Comparison of ENCODE assay signal across 27 cellular contexts in genomic region chr12:106739318-106739717, GRCh38. TPM values are rescaled to one million over a fixed set of nuclear protein-coding genes. Genes with fewer than 3 reads are reported as not detected.
DNase-seq lines count a peak whose midpoint lies in the region; ATAC-seq, FAIRE-seq and TF ChIP-seq lines count a peak whose summit lies in the region.
"Had no signal": no experiment of that assay in that cellular context is flagged by ENCODE, and none has a peak within 500 bp of the region (broad histone marks: within the 10 kb centered on the region; RNA-seq: fewer than 3 reads in every experiment).

No MANE protein-coding gene starts in this region.

- H3K4me2 ChIP-seq in astrocyte (ENCODE audit: low read length), result no peak overlapping the region
- H3K4me2 ChIP-seq: PC-9 had no signal

- no peak overlapping the region for H3K4me3 ChIP-seq in right atrium auricular region
- no peak overlapping the region for H3K4me3 ChIP-seq in astrocyte (ENCODE audit: insufficient read depth, low read depth, low read length)
- H3K4me3 ChIP-seq in heart right ventricle, result no peak overlapping the region
- H3K4me3 ChIP-seq in small intestine (ENCODE audit: low read depth in 1 of 2, low read length in 2 of 2), result no peak overlapping the region
- H3K4me3 ChIP-seq in lower leg skin (ENCODE audit: low read depth, poor library complexity, severe bottlenecking), result no peak overlapping the region
- H3K4me3 ChIP-seq: dorsolateral prefrontal cortex, PC-9, smooth muscle cell had no signal

- no peak overlapping the region for H2AFZ ChIP-seq in astrocyte (ENCODE audit: low read depth, low read length)
- H2AFZ ChIP-seq: PC-9 had no signal

- no peak for DNase-seq in Right ventricle myocardium inferior (ENCODE audit: missing footprints)
- DNase-seq in right atrium auricular region (ENCODE audit: low spot score), result no peak
- DNase-seq in astrocyte (ENCODE audit: low read depth), result peak; percentile 58
- no peak for DNase-seq in heart right ventricle
- DNase-seq in small intestine, result peak; percentile 76
- DNase-seq in lower leg skin (ENCODE audit: low spot score in 2 of 2), result no peak
- DNase-seq in CD14-positive monocyte (ENCODE audit: low spot score), result no peak
- DNase-seq in activated naive CD4-positive, alpha-beta T cell treated with anti-CD3 and anti-CD28 coated beads, Interleukin-2, amount 50 U/mL, for 16 hours, result no peak
- DNase-seq: activated CD4-positive, alpha-beta T cell treated with anti-CD3 and anti-CD28 coated beads for 36 hours; activated CD8-positive, alpha-beta memory T cell treated with anti-CD3 and anti-CD28 coated beads, Interleukin-2, amount 10 ng/mL, durations not matched to agents 7 days and 5 days; activated naive CD4-positive, alpha-beta T cell treated with anti-CD3 and anti-CD28 coated beads for 36 hours; activated T-cell treated with anti-CD3 and anti-CD28 coated beads, Interleukin-2, amount 50 U/mL, for 72 hours; amygdala; central memory CD4-positive, alpha-beta T cell; DMS79 treated with DMSO at 0.1 percent for 48 hours; dorsolateral prefrontal cortex; GOT3; left cardiac atrium; naive thymus-derived CD4-positive, alpha-beta T cell; NCI-H1105; NCI-H2081; NCI-H446 treated with DMSO at 0.1 percent for 48 hours; nucleus accumbens; PC-9 had no signal

- TF ChIP-seq POLR2A in lower leg skin (IDR thresholded peaks at IDR 0.05), result no peak

- H3K27me3 ChIP-seq in right atrium auricular region, result no peaks in the 10 kb centered on the region
- peaks cover 12% of the 10 kb centered on the region for H3K27me3 ChIP-seq in astrocyte (ENCODE audit: insufficient read depth, low read length)
- peaks cover 0 to 11% (median 0%) of the 10 kb centered on the region in 7 donors for H3K27me3 ChIP-seq in heart right ventricle
- no peaks in the 10 kb centered on the region for H3K27me3 ChIP-seq in small intestine (ENCODE audit: control insufficient read depth in 2 of 2, insufficient read depth in 2 of 2, low read length in 2 of 2)

- H3K4me1 ChIP-seq in right atrium auricular region (peaks cover 0 to 12% of the 10 kb centered on the region in 2 donors), astrocyte (ENCODE audit: insufficient read depth, low read length) (peaks cover 5% of the 10 kb centered on the region), heart right ventricle (peaks cover 0 to 17% (median 8%) of the 10 kb centered on the region in 9 donors), small intestine (ENCODE audit: control insufficient read depth in 2 of 2, insufficient read depth in 1 of 2, low read depth in 1 of 2, low read length in 1 of 2) (no peaks in the 10 kb centered on the region)

- no peaks in the 10 kb centered on the region for H3K36me3 ChIP-seq in right atrium auricular region
- no peaks in the 10 kb centered on the region for H3K36me3 ChIP-seq in astrocyte (ENCODE audit: insufficient read depth, low read length)
- no peaks in the 10 kb centered on the region for H3K36me3 ChIP-seq in heart right ventricle
- H3K36me3 ChIP-seq in small intestine (ENCODE audit: control insufficient read depth in 2 of 2, insufficient read depth in 2 of 2, low read length in 2 of 2), result no peaks in the 10 kb centered on the region

- ATAC-seq in Right ventricle myocardium inferior (peak; percentile 63), heart right ventricle (peak; percentile 34 to 95 (median 86))
- ATAC-seq: activated CD4-positive, alpha-beta T cell treated with anti-CD3 and anti-CD28 coated beads for 36 hours; activated CD8-positive, alpha-beta memory T cell treated with anti-CD3 and anti-CD28 coated beads, Interleukin-2, amount 10 ng/mL, durations not matched to agents 7 days and 5 days; activated T-cell treated with anti-CD3 and anti-CD28 coated beads, Interleukin-2, amount 50 U/mL, for 72 hours; naive thymus-derived CD4-positive, alpha-beta T cell; stimulated activated effector memory CD8-positive, alpha-beta T cell treated with anti-CD3 and anti-CD28 coated beads, Interleukin-12 subunit alpha, Interleukin-12 subunit beta, amount 100 ng/mL, for 72 hours had no signal

- peaks cover 15% of the 10 kb centered on the region for H3K4me1 Mint-ChIP-seq in astrocyte (ENCODE audit: low read depth, unreplicated experiment)
- H3K4me1 Mint-ChIP-seq in CD14-positive monocyte, result peaks cover 8% of the 10 kb centered on the region
- H3K4me1 Mint-ChIP-seq: activated CD4-positive, alpha-beta T cell treated with anti-CD3 and anti-CD28 coated beads for 36 hours; activated CD8-positive, alpha-beta memory T cell treated with anti-CD3 and anti-CD28 coated beads, Interleukin-2, amount 10 ng/mL, durations not matched to agents 7 days and 5 days; stimulated activated effector memory CD8-positive, alpha-beta T cell treated with anti-CD3 and anti-CD28 coated beads, Interleukin-12 subunit alpha, Interleukin-12 subunit beta, amount 100 ng/mL, for 72 hours had no signal

- H3K27ac ChIP-seq in right atrium auricular region (peak overlapping the region in 1 of 2 donors; percentile 37), astrocyte (ENCODE audit: low read depth, low read length) (no peak overlapping the region), heart right ventricle (peak overlapping the region in 5 of 10 donors; percentile 48 to 72 (median 52)), small intestine (ENCODE audit: low read depth in 1 of 2, low read length in 1 of 2) (no peak overlapping the region)
- H3K27ac ChIP-seq: dorsolateral prefrontal cortex, PC-9 had no signal

- no peak for FAIRE-seq in astrocyte (lab: Jason Lieb, UNC)
- FAIRE-seq in small intestine (lab: Jason Lieb, UNC), result no peak
- FAIRE-seq: urothelium cell line had no signal

- H3K27me3 Mint-ChIP-seq in astrocyte (ENCODE audit: low read depth, unreplicated experiment) (no peaks in the 10 kb centered on the region), CD14-positive monocyte (ENCODE audit: low read depth in 3 of 3) (peaks cover 25 to 58% (median 34%) of the 10 kb centered on the region in 3 donors)
- H3K27me3 Mint-ChIP-seq: activated CD4-positive, alpha-beta T cell treated with anti-CD3 and anti-CD28 coated beads for 36 hours had no signal

- no peaks in the 10 kb centered on the region for H4K20me1 ChIP-seq in astrocyte (ENCODE audit: insufficient read depth, low read length)

- H3K4me3 Mint-ChIP-seq in astrocyte (ENCODE audit: unreplicated experiment), result no peak overlapping the region
- H3K4me3 Mint-ChIP-seq in CD14-positive monocyte, result no peak overlapping the region
- H3K4me3 Mint-ChIP-seq: activated CD4-positive, alpha-beta T cell treated with anti-CD3 and anti-CD28 coated beads for 36 hours; activated CD8-positive, alpha-beta memory T cell treated with anti-CD3 and anti-CD28 coated beads, Interleukin-2, amount 10 ng/mL, durations not matched to agents 7 days and 5 days; activated naive CD4-positive, alpha-beta T cell treated with anti-CD3 and anti-CD28 coated beads for 36 hours; activated T-cell treated with anti-CD3 and anti-CD28 coated beads, Interleukin-2, amount 50 U/mL, for 72 hours; naive thymus-derived CD4-positive, alpha-beta T cell; stimulated activated effector memory CD8-positive, alpha-beta T cell treated with anti-CD3 and anti-CD28 coated beads, Interleukin-12 subunit alpha, Interleukin-12 subunit beta, amount 100 ng/mL, for 72 hours had no signal

- H3K9me3 ChIP-seq in right atrium auricular region, result no peaks in the 10 kb centered on the region
- no peaks in the 10 kb centered on the region for H3K9me3 ChIP-seq in astrocyte (ENCODE audit: insufficient read depth, low read depth, low read length)
- H3K9me3 ChIP-seq in heart right ventricle, result no peaks in the 10 kb centered on the region
- no peaks in the 10 kb centered on the region for H3K9me3 ChIP-seq in small intestine (ENCODE audit: control insufficient read depth, low read depth)

- H3K27ac Mint-ChIP-seq in astrocyte (ENCODE audit: unreplicated experiment), result no peak overlapping the region
- H3K27ac Mint-ChIP-seq in CD14-positive monocyte, result peak overlapping the region in 1 of 7 donors; percentile 50
- H3K27ac Mint-ChIP-seq: activated CD4-positive, alpha-beta T cell treated with anti-CD3 and anti-CD28 coated beads for 36 hours; activated CD8-positive, alpha-beta memory T cell treated with anti-CD3 and anti-CD28 coated beads, Interleukin-2, amount 10 ng/mL, durations not matched to agents 7 days and 5 days; activated naive CD4-positive, alpha-beta T cell treated with anti-CD3 and anti-CD28 coated beads for 36 hours; activated T-cell treated with anti-CD3 and anti-CD28 coated beads, Interleukin-2, amount 50 U/mL, for 72 hours; stimulated activated effector memory CD8-positive, alpha-beta T cell treated with anti-CD3 and anti-CD28 coated beads, Interleukin-12 subunit alpha, Interleukin-12 subunit beta, amount 100 ng/mL, for 72 hours had no signal

- H3K36me3 Mint-ChIP-seq in astrocyte (ENCODE audit: low read depth, unreplicated experiment) (no peaks in the 10 kb centered on the region), CD14-positive monocyte (no peaks in the 10 kb centered on the region)
- H3K36me3 Mint-ChIP-seq: activated CD8-positive, alpha-beta memory T cell treated with anti-CD3 and anti-CD28 coated beads, Interleukin-2, amount 10 ng/mL, durations not matched to agents 7 days and 5 days; naive thymus-derived CD4-positive, alpha-beta T cell; stimulated activated effector memory CD8-positive, alpha-beta T cell treated with anti-CD3 and anti-CD28 coated beads, Interleukin-12 subunit alpha, Interleukin-12 subunit beta, amount 100 ng/mL, for 72 hours had no signal

- H3K9me3 Mint-ChIP-seq in astrocyte (ENCODE audit: unreplicated experiment), result no peaks in the 10 kb centered on the region
- peaks cover 0 to 2% (median 0%) of the 10 kb centered on the region in 7 donors for H3K9me3 Mint-ChIP-seq in CD14-positive monocyte
- H3K9me3 Mint-ChIP-seq: activated naive CD4-positive, alpha-beta T cell treated with anti-CD3 and anti-CD28 coated beads for 36 hours; activated T-cell treated with anti-CD3 and anti-CD28 coated beads, Interleukin-2, amount 50 U/mL, for 72 hours; naive thymus-derived CD4-positive, alpha-beta T cell; stimulated activated effector memory CD8-positive, alpha-beta T cell treated with anti-CD3 and anti-CD28 coated beads, Interleukin-12 subunit alpha, Interleukin-12 subunit beta, amount 100 ng/mL, for 72 hours had no signal

- H3K9ac ChIP-seq in astrocyte (ENCODE audit: low read length), result no peak overlapping the region

- TF ChIP-seq CTCF in right atrium auricular region (IDR thresholded peaks at IDR 0.05) (no peak), astrocyte (IDR thresholded peaks at IDR 0.05; ENCODE audit: insufficient read depth, low read depth, low read length) (no peak), heart right ventricle (IDR thresholded peaks at IDR 0.05) (no peak), lower leg skin (IDR thresholded peaks at IDR 0.05) (no peak), CD14-positive monocyte (IDR thresholded peaks at IDR 0.05) (no peak)

- intact Hi-C loops in Right ventricle myocardium inferior (cut with DNase I), result no loop called here
- intact Hi-C loops in heart right ventricle (cut with DNase I), result no loop called here
- intact Hi-C loops in lower leg skin (cut with DNase I; ENCODE audit: low total_unique reads), result no loop called here
- intact Hi-C loops in CD14-positive monocyte (cut with micrococcal nuclease), result no loop called here

- no peaks in the 10 kb centered on the region for H3K79me2 ChIP-seq in astrocyte (ENCODE audit: insufficient read depth, low read length)

- WGBS in heart right ventricle, 2 donors, result 23 to 29% methylated on average over 4 of the region's 4 CpGs
- WGBS in small intestine, 3 donors, result 30 to 63% (median 31%) methylated on average over 4 of the region's 4 CpGs
- WGBS in lower leg skin, 2 donors, result 49 to 51% methylated on average over 4 of the region's 4 CpGs

RNA-seq across cellular contexts. Expression of gene RIC8B, which starts 35.2 kb away (rescaled TPM):
- 26.5 TPM for total RNA-seq in Right ventricle myocardium inferior
- total RNA-seq in right atrium auricular region, result 10 to 100 TPM; 14.9 to 19.0 TPM
- total RNA-seq in astrocyte, result 16.1 and 19.7 TPM in 2 replicates
- total RNA-seq in heart right ventricle, result 10 to 100 TPM; 14.1 to 32.1 (median 23.2) TPM
- polyA plus RNA-seq in heart right ventricle, result 1 to 10 TPM; 6.6 to 8.6 TPM
- 1 to 10 TPM; 3.0 to 5.9 (median 4.9) TPM for polyA plus RNA-seq in small intestine
- 1 to 10 TPM; 7.0 to 9.1 (median 8.3) TPM for total RNA-seq in lower leg skin
- polyA plus RNA-seq in CD14-positive monocyte, result 1 to 10 TPM; 2.7 TPM

Comparison
In these comparisons a context has a peak if more than half of its experiments do, and no peak if none do; other contexts are left out.
1. DNase-seq: peak in astrocyte (single experiment) and small intestine (single experiment); none in Right ventricle myocardium inferior (single experiment), right atrium auricular region (single experiment), heart right ventricle (0 of 2), lower leg skin (0 of 2), CD14-positive monocyte (single experiment) and activated naive CD4-positive, alpha-beta T cell treated with anti-CD3 and anti-CD28 coated beads, Interleukin-2, amount 50 U/mL, for 16 hours (single experiment).